ENCODE assay signal across 14 cellular contexts in the genomic region with DNA sequence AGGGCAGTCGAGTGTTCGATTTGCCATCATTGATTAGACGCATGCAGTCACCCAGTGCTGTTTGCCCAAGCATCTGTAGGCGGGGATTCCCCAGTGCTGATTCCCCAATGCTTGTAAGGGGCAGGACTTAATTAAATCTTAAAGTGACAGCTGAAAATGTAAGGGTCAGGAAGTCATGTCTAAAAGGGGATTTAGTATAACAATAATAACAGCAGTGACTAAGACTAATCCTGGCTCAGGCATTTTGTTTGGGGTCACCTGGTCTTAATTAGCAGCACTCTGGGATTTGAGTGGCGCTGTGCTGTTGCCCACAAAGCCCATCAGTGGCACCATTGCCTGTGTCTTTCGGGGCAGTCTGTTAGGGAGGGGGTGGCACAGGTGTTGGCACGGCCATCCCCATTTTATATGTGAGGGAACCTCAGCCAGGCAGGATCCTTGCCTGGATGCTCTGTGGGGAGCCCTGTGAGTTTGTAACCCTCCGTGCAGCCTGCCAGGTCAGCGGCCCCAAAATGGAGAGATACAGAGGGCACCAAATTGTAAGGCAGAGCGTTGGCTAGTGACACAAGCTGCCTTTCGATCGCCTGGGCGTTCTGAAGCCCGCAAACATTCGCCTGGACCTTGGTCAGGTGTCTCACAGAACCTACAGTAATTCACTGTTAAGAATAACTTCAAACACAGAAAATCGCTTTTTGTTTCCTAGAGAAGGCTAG.
DNase-seq lines count a peak whose midpoint lies in the region; ATAC-seq and TF ChIP-seq lines count a peak whose summit lies in the region.
"Had no signal": no experiment of that assay in that cellular context is flagged by ENCODE, and none has a peak within 500 bp of the region (broad histone marks: within the 10 kb centered on the region; RNA-seq: fewer than 3 reads in every experiment).

No MANE protein-coding gene starts in this region.

- no peaks in the 10 kb centered on the region for H3K27me3 ChIP-seq in CD4-positive, alpha-beta memory T cell (ENCODE audit: insufficient read depth, low read length)

- H3K27me3 Mint-ChIP-seq in CD4-positive, alpha-beta memory T cell = no peaks in the 10 kb centered on the region

- no peak overlapping the region for H3K27ac Mint-ChIP-seq in CD4-positive, alpha-beta memory T cell
- H3K27ac Mint-ChIP-seq: WTC11 had no signal

- H3K9me3 ChIP-seq in CD4-positive, alpha-beta memory T cell (ENCODE audit: control insufficient read depth in 1 of 2, low read length in 2 of 2) = no peaks in the 10 kb centered on the region
- H3K9me3 ChIP-seq: left ventricle myocardium inferior had no signal

- H3K36me3 Mint-ChIP-seq in CD4-positive, alpha-beta memory T cell = no peaks in the 10 kb centered on the region
- H3K36me3 Mint-ChIP-seq: WTC11 had no signal

- intact Hi-C loops in CD4-positive, alpha-beta memory T cell (cut with micrococcal nuclease) = no loop called here

- H3K4me3 Mint-ChIP-seq in CD4-positive, alpha-beta memory T cell = no peak overlapping the region
- H3K4me3 Mint-ChIP-seq: H9, WTC11 had no signal

- H3K4me1 ChIP-seq in CD4-positive, alpha-beta memory T cell (ENCODE audit: insufficient read depth, low read length) = no peaks in the 10 kb centered on the region
- H3K4me1 ChIP-seq: left ventricle myocardium inferior had no signal

- no peak for TF ChIP-seq CTCF in AG10803 (conservative IDR thresholded peaks at IDR 0.05; ENCODE audit: low read length)
- no peak for TF ChIP-seq CTCF in fibroblast of mammary gland (conservative IDR thresholded peaks at IDR 0.05; ENCODE audit: control insufficient read depth, insufficient read depth, low read depth, low read length)
- TF ChIP-seq CTCF in coronary artery (IDR thresholded peaks at IDR 0.05) = no peak

- H3K4me3 ChIP-seq in AG10803 (ENCODE audit: low read length) (no peak overlapping the region), fibroblast of mammary gland (ENCODE audit: control insufficient read depth, low read depth, low read length) (no peak overlapping the region), coronary artery (no peak overlapping the region)
- no peak overlapping the region for H3K4me3 ChIP-seq in CD4-positive, alpha-beta memory T cell (ENCODE audit: low read length in 2 of 2)
- H3K4me3 ChIP-seq: left ventricle myocardium inferior had no signal

- DNase-seq in AG10803 (ENCODE audit: low read depth) (peak; percentile 46), NCI-H2081 treated with DMSO at 0.1 percent for 48 hours (lab: John Stamatoyannopoulos, UW) (peak; percentile 42), fibroblast of mammary gland (ENCODE audit: low read depth) (peak; percentile 38), ureter (ENCODE audit: low spot score) (no peak), coronary artery (ENCODE audit: low spot score) (no peak), superior temporal gyrus (ENCODE audit: extremely low spot score) (no peak)
- DNase-seq in CD4-positive, alpha-beta memory T cell = no peak
- DNase-seq: aorta; effector CD8-positive, alpha-beta T cell; H9; left ventricle myocardium inferior; NCI-H226 had no signal

- no peaks in the 10 kb centered on the region for H3K9me3 Mint-ChIP-seq in CD4-positive, alpha-beta memory T cell
- H3K9me3 Mint-ChIP-seq: WTC11 had no signal

- H3K27ac ChIP-seq in coronary artery = no peak overlapping the region
- H3K27ac ChIP-seq in CD4-positive, alpha-beta memory T cell (ENCODE audit: low read depth, low read length) = no peak overlapping the region
- H3K27ac ChIP-seq: left ventricle myocardium inferior had no signal

- peak; percentile 51 for ATAC-seq in GM19025 (IDR thresholded peaks at IDR 0.05; ENCODE audit: low read depth, unreplicated experiment)
- ATAC-seq: WTC11 had no signal

- H3K4me1 Mint-ChIP-seq in CD4-positive, alpha-beta memory T cell = peaks cover 0 to 11% (median 3%) of the 10 kb centered on the region in 4 donors

- no peaks in the 10 kb centered on the region for H3K36me3 ChIP-seq in CD4-positive, alpha-beta memory T cell (ENCODE audit: insufficient read depth, low read length)
- H3K36me3 ChIP-seq: left ventricle myocardium inferior had no signal

- CTCF ChIA-PET in CD4-positive, alpha-beta memory T cell (lab: Charles Lee; ENCODE audit: partially characterized antibody) = no interaction called here

- POLR2A ChIA-PET in CD4-positive, alpha-beta memory T cell (lab: Charles Lee; ENCODE audit: partially characterized antibody) = no interaction called here

Comparison
In these comparisons a context has a peak if more than half of its experiments do, and no peak if none do; other contexts are left out.
1. DNase-seq: peak in AG10803 (single experiment), NCI-H2081 treated with DMSO at 0.1 percent for 48 hours (single experiment) and fibroblast of mammary gland (single experiment); none in ureter (single experiment), coronary artery (single experiment), CD4-positive, alpha-beta memory T cell (0 of 5) and superior temporal gyrus (single experiment).